In the genomic region with DNA sequence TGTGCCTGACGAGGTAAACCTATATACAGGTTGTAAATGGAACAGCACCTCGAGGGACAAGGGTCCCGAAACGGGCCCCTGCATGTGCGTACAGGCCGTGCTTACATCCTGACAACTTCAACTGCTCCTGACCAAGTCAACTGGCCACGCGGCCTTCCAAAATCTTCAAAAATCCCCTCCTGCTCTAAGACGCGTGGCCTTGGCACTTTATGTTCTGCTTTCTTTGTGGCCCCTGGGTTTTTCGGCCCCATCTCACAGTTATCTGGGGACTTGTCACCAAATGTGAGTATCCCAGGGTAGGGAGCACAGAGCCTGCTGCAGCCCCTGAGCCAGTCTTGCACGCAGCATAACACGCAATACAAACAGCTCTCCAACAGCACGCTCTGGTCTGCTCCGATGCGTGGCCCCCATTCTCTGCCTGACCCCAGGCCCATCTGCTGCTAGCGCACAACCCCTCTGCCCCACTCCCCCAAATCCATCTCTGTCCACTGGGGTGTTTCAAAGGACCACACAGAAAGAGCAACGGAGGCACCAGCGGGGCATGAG, we compare ENCODE assay signal across 11 cellular contexts. TPM values are rescaled to one million over a fixed set of nuclear protein-coding genes. Genes with fewer than 3 reads are reported as not detected.
DNase-seq lines count a peak whose midpoint lies in the region; TF ChIP-seq lines count a peak whose summit lies in the region.
"Had no signal": no experiment of that assay in that cellular context is flagged by ENCODE, and none has a peak within 500 bp of the region (broad histone marks: within the 10 kb centered on the region; RNA-seq: fewer than 3 reads in every experiment).

No MANE protein-coding gene starts in this region.

- no peak overlapping the region for H2AFZ ChIP-seq in PC-9

- TF ChIP-seq CTCF in A673 (conservative IDR thresholded peaks at IDR 0.05; ENCODE audit: low read depth, low read length) (no peak), esophagus muscularis mucosa (IDR thresholded peaks at IDR 0.05) (no peak), osteocyte (IDR thresholded peaks at IDR 0.05) (no peak), PC-9 (conservative IDR thresholded peaks at IDR 0.05) (no peak)

- POLR2A ChIA-PET in A673 (lab: Charles Lee; ENCODE audit: low non-redundant PET), result interaction anchor here (0.6 kb wide), 1 partner anchor 102 kb away, joined by 13 read pairs; no protein-coding TSS in a partner anchor
- POLR2A ChIA-PET in PC-9 (lab: Charles Lee; ENCODE audit: unreplicated experiment), result no interaction called here
- POLR2A ChIA-PET in CD4-positive, alpha-beta memory T cell (lab: Charles Lee; ENCODE audit: partially characterized antibody), result no interaction called here

- TF ChIP-seq EP300 in esophagus muscularis mucosa (IDR thresholded peaks at IDR 0.05), result no peak

- H3K9me3 ChIP-seq in A673 (ENCODE audit: low read depth, low read length, poor library complexity, severe bottlenecking), result no peaks in the 10 kb centered on the region
- no peaks in the 10 kb centered on the region for H3K9me3 ChIP-seq in esophagus muscularis mucosa
- H3K9me3 ChIP-seq in PC-9 (ENCODE audit: insufficient read depth, low read depth), result peaks cover 5% of the 10 kb centered on the region; the same call in 1 of the 2 replicates
- H3K9me3 ChIP-seq in CD4-positive, alpha-beta memory T cell (ENCODE audit: control insufficient read depth in 1 of 2, low read length in 2 of 2), result no peaks in the 10 kb centered on the region
- H3K9me3 ChIP-seq: BE2C had no signal

- no peaks in the 10 kb centered on the region for H3K27me3 Mint-ChIP-seq in osteocyte (ENCODE audit: unreplicated experiment)
- H3K27me3 Mint-ChIP-seq in CD4-positive, alpha-beta memory T cell, result no peaks in the 10 kb centered on the region
- H3K27me3 Mint-ChIP-seq: effector memory CD8-positive, alpha-beta T cell had no signal

- no peak for TF ChIP-seq POLR2A in esophagus muscularis mucosa (IDR thresholded peaks at IDR 0.05; ENCODE audit: low read depth)

- peaks cover 8% of the 10 kb centered on the region; the same call in 1 of the 2 replicates for H3F3A ChIP-seq in PC-9 (ENCODE audit: insufficient read depth, low read depth)

- DNase-seq in A673 (ENCODE audit: low spot score), result no peak
- peak; percentile 62 for DNase-seq in SK-N-DZ (ENCODE audit: low spot score)
- no peak for DNase-seq in esophagus muscularis mucosa (ENCODE audit: extremely low spot score)
- no peak for DNase-seq in osteocyte (ENCODE audit: extremely low spot score, unreplicated experiment)
- DNase-seq in NCI-H2081 (lab: John Stamatoyannopoulos, UW), result no peak
- DNase-seq in PC-9, result no peak
- no peak for DNase-seq in DMS 273 treated with DMSO at 0.1 percent for 48 hours (lab: John Stamatoyannopoulos, UW)
- no peak for DNase-seq in CD4-positive, alpha-beta memory T cell
- DNase-seq: effector memory CD8-positive, alpha-beta T cell; OCI-M1 had no signal

- H3K79me2 ChIP-seq in PC-9 (ENCODE audit: low read depth), result no peaks in the 10 kb centered on the region

- no peaks in the 10 kb centered on the region for H4K20me1 ChIP-seq in PC-9 (ENCODE audit: insufficient read depth)

- BruUV-seq in A673 (replicated peaks; lab: Mats Ljungman, UMichigan) (no TSS peak), PC-9 (replicated peaks; lab: Mats Ljungman, UMichigan) (no TSS peak)

- H3K36me3 Mint-ChIP-seq in osteocyte (ENCODE audit: unreplicated experiment), result no peaks in the 10 kb centered on the region
- H3K36me3 Mint-ChIP-seq in CD4-positive, alpha-beta memory T cell, result no peaks in the 10 kb centered on the region

- no peaks in the 10 kb centered on the region for H3K27me3 ChIP-seq in A673 (replicated peaks; ENCODE audit: insufficient read depth, low read depth, low read length, poor library complexity)
- H3K27me3 ChIP-seq in esophagus muscularis mucosa, result no peaks in the 10 kb centered on the region
- H3K27me3 ChIP-seq in PC-9 (ENCODE audit: insufficient read depth, low read depth), result no peaks in the 10 kb centered on the region
- no peaks in the 10 kb centered on the region for H3K27me3 ChIP-seq in CD4-positive, alpha-beta memory T cell (ENCODE audit: insufficient read depth, low read length)
- H3K27me3 ChIP-seq: BE2C had no signal

- no peak overlapping the region for H3K4me2 ChIP-seq in PC-9

- H3K4me1 ChIP-seq in A673 (ENCODE audit: insufficient read depth, low read length, poor library complexity, severe bottlenecking) (no peaks in the 10 kb centered on the region), esophagus muscularis mucosa (peaks cover 31 to 63% (median 44%) of the 10 kb centered on the region in 4 donors), PC-9 (replicated peaks; ENCODE audit: insufficient read depth) (peaks cover 23% of the 10 kb centered on the region)
- H3K4me1 ChIP-seq in CD4-positive, alpha-beta memory T cell (ENCODE audit: insufficient read depth, low read length), result no peaks in the 10 kb centered on the region
- H3K4me1 ChIP-seq: BE2C had no signal

- H3K4me3 ChIP-seq in A673 (ENCODE audit: low read depth, low read length, poor library complexity, severe bottlenecking), result no peak overlapping the region
- H3K4me3 ChIP-seq in esophagus muscularis mucosa, result peak overlapping the region in 1 of 4 donors; percentile 27
- no peak overlapping the region for H3K4me3 ChIP-seq in PC-9
- no peak overlapping the region for H3K4me3 ChIP-seq in CD4-positive, alpha-beta memory T cell (ENCODE audit: low read length in 2 of 2)

- no peaks in the 10 kb centered on the region for H3K9me2 ChIP-seq in PC-9 (ENCODE audit: insufficient read depth)

- H3K4me1 Mint-ChIP-seq in osteocyte (ENCODE audit: unreplicated experiment), result peaks cover 29% of the 10 kb centered on the region
- peaks cover 0 to 4% (median under 1%) of the 10 kb centered on the region in 4 donors for H3K4me1 Mint-ChIP-seq in CD4-positive, alpha-beta memory T cell

- CTCF ChIA-PET in A673 (lab: Charles Lee) (no interaction called here), PC-9 (lab: Charles Lee) (no interaction called here)
- CTCF ChIA-PET in CD4-positive, alpha-beta memory T cell (lab: Charles Lee; ENCODE audit: partially characterized antibody), result no interaction called here

- 92% methylated on average over 19 of the region's 19 CpGs for WGBS in esophagus muscularis mucosa

- H3K4me3 Mint-ChIP-seq in osteocyte (ENCODE audit: unreplicated experiment), result peak overlapping the region; percentile 32
- no peak overlapping the region for H3K4me3 Mint-ChIP-seq in CD4-positive, alpha-beta memory T cell
- H3K4me3 Mint-ChIP-seq: effector memory CD8-positive, alpha-beta T cell had no signal

- peak overlapping the region; percentile 42 for H3K27ac ChIP-seq in A673 (ENCODE audit: low read depth, low read length, poor library complexity, severe bottlenecking)
- peak overlapping the region; percentile 62 to 81 (median 76) for H3K27ac ChIP-seq in esophagus muscularis mucosa (replicated peaks in 1 of 4)
- no peak overlapping the region for H3K27ac ChIP-seq in PC-9
- H3K27ac ChIP-seq in CD4-positive, alpha-beta memory T cell (ENCODE audit: low read depth, low read length), result no peak overlapping the region

- H3K9me3 Mint-ChIP-seq in osteocyte (ENCODE audit: unreplicated experiment), result no peaks in the 10 kb centered on the region
- peaks cover 0 to 2% (median 0%) of the 10 kb centered on the region in 8 donors for H3K9me3 Mint-ChIP-seq in CD4-positive, alpha-beta memory T cell

- peak overlapping the region; percentile 78 for H3K27ac Mint-ChIP-seq in osteocyte (ENCODE audit: unreplicated experiment)
- no peak overlapping the region for H3K27ac Mint-ChIP-seq in CD4-positive, alpha-beta memory T cell

- H3K36me3 ChIP-seq in A673 (ENCODE audit: insufficient read depth, low read length, poor library complexity, severe bottlenecking), result no peaks in the 10 kb centered on the region
- no peaks in the 10 kb centered on the region for H3K36me3 ChIP-seq in esophagus muscularis mucosa
- H3K36me3 ChIP-seq in PC-9 (ENCODE audit: low read depth), result no peaks in the 10 kb centered on the region
- H3K36me3 ChIP-seq in CD4-positive, alpha-beta memory T cell (ENCODE audit: insufficient read depth, low read length), result no peaks in the 10 kb centered on the region
- H3K36me3 ChIP-seq: BE2C had no signal

- intact Hi-C loops in A673 (cut with micrococcal nuclease; ENCODE audit: unreplicated experiment) (no loop called here), esophagus muscularis mucosa (cut with DNase I) (no loop called here), PC-9 (cut with micrococcal nuclease; ENCODE audit: unreplicated experiment) (no loop called here)
- intact Hi-C loops in CD4-positive, alpha-beta memory T cell (cut with micrococcal nuclease), result no loop called here

RNA-seq across cellular contexts. Expression of a gene that starts 0.7 kb away (rescaled TPM):
- total RNA-seq in A673 (2021), result 0.82 and 1.3 TPM in 2 replicates
- polyA plus RNA-seq in SK-N-DZ (2014; cell fraction: cytosol; rRNA removed), result 48.2 and 70.3 TPM in 2 replicates
- 16.2 and 17.4 TPM in 2 replicates for polyA plus RNA-seq in SK-N-DZ (2014; cell fraction: nucleus; rRNA removed)
- 10 to 100 TPM in 3 of 4 donors, 1 to 10 TPM in 1; 8.7 to 21.0 (median 14.8) TPM for total RNA-seq in esophagus muscularis mucosa
- 0.78 and 1.2 TPM in 2 replicates for total RNA-seq in osteocyte
- total RNA-seq in PC-9 (2021), result 26.0 and 29.4 TPM in 2 replicates
- total RNA-seq in CD4-positive, alpha-beta memory T cell, result 1 to 10 TPM; 4.4 to 5.9 TPM
- polyA plus RNA-seq in CD4-positive, alpha-beta memory T cell, result 1 to 10 TPM; 1.7 to 3.5 TPM

Comparison
In these comparisons a context has a peak if more than half of its experiments do, and no peak if none do; other contexts are left out.
1. H3K27ac ChIP-seq: peak in A673 (single experiment) and esophagus muscularis mucosa (4 of 4); none in PC-9 (single experiment) and CD4-positive, alpha-beta memory T cell (single experiment).